ENCODE assay signal across 1 cellular context in the genomic region with DNA sequence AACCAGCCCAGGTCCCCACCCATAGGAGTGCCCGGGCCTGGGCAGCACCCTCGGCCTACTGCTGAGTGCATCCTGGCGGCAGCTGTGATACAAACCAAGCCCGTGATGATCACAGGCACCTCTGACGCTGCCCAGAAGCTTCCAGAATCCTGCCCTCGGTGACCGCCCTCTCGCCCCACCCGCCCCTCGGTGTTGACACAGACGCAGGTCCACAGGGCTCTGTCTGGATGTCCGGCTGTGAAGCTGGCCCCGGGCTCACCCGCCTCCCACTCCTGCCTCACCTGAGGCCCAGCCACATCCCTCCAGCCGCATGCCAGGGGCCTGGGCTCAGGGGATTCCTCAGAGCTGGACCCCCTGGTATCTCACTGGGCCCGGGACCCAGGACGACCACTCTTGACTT.
TF ChIP-seq lines count a peak whose summit lies in the region.

No MANE protein-coding gene starts in this region.

TF ChIP-seq in HepG2, 621 proteins besides CTCF, POLR2A, EP300 and RAD21 (continued from another document):
- TF ChIP-seq KDM5A (IDR thresholded peaks at IDR 0.05; ENCODE audit: borderline replicate concordance, low read length) = no peak
- TF ChIP-seq, protein P1, sequence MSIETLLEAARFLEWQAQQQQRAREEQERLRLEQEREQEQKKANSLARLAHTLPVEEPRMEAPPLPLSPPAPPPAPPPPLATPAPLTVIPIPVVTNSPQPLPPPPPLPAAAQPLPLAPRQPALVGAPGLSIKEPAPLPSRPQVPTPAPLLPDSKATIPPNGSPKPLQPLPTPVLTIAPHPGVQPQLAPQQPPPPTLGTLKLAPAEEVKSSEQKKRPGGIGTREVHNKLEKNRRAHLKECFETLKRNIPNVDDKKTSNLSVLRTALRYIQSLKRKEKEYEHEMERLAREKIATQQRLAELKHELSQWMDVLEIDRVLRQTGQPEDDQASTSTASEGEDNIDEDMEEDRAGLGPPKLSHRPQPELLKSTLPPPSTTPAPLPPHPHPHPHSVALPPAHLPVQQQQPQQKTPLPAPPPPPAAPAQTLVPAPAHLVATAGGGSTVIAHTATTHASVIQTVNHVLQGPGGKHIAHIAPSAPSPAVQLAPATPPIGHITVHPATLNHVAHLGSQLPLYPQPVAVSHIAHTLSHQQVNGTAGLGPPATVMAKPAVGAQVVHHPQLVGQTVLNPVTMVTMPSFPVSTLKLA (IDR thresholded peaks at IDR 0.05) = no peak
